Comparison of ENCODE assay signal across 1 cellular context in genomic region chr16:21526923-21527807, GRCh38.
TF ChIP-seq lines count a peak whose summit lies in the region.

No MANE protein-coding gene starts in this region.

TF ChIP-seq in HepG2, 621 proteins besides CTCF, POLR2A, EP300 and RAD21 (continued from another document):
- TF ChIP-seq CSRNP2 (CRISPR knock-in tag; conservative IDR thresholded peaks at IDR 0.05; ENCODE audit: low read depth) = no peak
- TF ChIP-seq FOSL2 (CRISPR knock-in tag; IDR thresholded peaks at IDR 0.05) = no peak; the same call in 1 of the 2 replicates
- TF ChIP-seq, protein P1, sequence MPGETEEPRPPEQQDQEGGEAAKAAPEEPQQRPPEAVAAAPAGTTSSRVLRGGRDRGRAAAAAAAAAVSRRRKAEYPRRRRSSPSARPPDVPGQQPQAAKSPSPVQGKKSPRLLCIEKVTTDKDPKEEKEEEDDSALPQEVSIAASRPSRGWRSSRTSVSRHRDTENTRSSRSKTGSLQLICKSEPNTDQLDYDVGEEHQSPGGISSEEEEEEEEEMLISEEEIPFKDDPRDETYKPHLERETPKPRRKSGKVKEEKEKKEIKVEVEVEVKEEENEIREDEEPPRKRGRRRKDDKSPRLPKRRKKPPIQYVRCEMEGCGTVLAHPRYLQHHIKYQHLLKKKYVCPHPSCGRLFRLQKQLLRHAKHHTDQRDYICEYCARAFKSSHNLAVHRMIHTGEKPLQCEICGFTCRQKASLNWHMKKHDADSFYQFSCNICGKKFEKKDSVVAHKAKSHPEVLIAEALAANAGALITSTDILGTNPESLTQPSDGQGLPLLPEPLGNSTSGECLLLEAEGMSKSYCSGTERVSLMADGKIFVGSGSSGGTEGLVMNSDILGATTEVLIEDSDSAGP (CRISPR knock-in tag; IDR thresholded peaks at IDR 0.05; ENCODE audit: borderline replicate concordance) = 0 out of 2 replicates have a peak, but pooled peaks have one; percentile 25
- TF ChIP-seq, protein P2, sequence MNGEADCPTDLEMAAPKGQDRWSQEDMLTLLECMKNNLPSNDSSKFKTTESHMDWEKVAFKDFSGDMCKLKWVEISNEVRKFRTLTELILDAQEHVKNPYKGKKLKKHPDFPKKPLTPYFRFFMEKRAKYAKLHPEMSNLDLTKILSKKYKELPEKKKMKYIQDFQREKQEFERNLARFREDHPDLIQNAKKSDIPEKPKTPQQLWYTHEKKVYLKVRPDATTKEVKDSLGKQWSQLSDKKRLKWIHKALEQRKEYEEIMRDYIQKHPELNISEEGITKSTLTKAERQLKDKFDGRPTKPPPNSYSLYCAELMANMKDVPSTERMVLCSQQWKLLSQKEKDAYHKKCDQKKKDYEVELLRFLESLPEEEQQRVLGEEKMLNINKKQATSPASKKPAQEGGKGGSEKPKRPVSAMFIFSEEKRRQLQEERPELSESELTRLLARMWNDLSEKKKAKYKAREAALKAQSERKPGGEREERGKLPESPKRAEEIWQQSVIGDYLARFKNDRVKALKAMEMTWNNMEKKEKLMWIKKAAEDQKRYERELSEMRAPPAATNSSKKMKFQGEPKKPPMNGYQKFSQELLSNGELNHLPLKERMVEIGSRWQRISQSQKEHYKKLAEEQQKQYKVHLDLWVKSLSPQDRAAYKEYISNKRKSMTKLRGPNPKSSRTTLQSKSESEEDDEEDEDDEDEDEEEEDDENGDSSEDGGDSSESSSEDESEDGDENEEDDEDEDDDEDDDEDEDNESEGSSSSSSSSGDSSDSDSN (CRISPR knock-in tag; IDR thresholded peaks at IDR 0.05) = peak; percentile 53; the same call in 1 of the 2 replicates
- TF ChIP-seq, protein P3, sequence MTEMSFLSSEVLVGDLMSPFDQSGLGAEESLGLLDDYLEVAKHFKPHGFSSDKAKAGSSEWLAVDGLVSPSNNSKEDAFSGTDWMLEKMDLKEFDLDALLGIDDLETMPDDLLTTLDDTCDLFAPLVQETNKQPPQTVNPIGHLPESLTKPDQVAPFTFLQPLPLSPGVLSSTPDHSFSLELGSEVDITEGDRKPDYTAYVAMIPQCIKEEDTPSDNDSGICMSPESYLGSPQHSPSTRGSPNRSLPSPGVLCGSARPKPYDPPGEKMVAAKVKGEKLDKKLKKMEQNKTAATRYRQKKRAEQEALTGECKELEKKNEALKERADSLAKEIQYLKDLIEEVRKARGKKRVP (CRISPR knock-in tag; IDR thresholded peaks at IDR 0.05) = no peak
- TF ChIP-seq, protein P4, sequence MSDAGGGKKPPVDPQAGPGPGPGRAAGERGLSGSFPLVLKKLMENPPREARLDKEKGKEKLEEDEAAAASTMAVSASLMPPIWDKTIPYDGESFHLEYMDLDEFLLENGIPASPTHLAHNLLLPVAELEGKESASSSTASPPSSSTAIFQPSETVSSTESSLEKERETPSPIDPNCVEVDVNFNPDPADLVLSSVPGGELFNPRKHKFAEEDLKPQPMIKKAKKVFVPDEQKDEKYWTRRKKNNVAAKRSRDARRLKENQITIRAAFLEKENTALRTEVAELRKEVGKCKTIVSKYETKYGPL (CRISPR knock-in tag; IDR thresholded peaks at IDR 0.05) = no peak
- TF ChIP-seq CBX2 (IDR thresholded peaks at IDR 0.05; ENCODE audit: low read depth, low read length) = no peak
- TF ChIP-seq CBX2 (CRISPR knock-in tag; IDR thresholded peaks at IDR 0.05; ENCODE audit: low read depth) = 0 out of 2 replicates have a peak, but pooled peaks have one; percentile 88
- TF ChIP-seq ZSCAN22 (CRISPR knock-in tag; IDR thresholded peaks at IDR 0.05) = no peak
- TF ChIP-seq NBN (conservative IDR thresholded peaks at IDR 0.05) = no peak
- TF ChIP-seq TOE1 (CRISPR knock-in tag; IDR thresholded peaks at IDR 0.05) = no peak
- TF ChIP-seq, protein P5, sequence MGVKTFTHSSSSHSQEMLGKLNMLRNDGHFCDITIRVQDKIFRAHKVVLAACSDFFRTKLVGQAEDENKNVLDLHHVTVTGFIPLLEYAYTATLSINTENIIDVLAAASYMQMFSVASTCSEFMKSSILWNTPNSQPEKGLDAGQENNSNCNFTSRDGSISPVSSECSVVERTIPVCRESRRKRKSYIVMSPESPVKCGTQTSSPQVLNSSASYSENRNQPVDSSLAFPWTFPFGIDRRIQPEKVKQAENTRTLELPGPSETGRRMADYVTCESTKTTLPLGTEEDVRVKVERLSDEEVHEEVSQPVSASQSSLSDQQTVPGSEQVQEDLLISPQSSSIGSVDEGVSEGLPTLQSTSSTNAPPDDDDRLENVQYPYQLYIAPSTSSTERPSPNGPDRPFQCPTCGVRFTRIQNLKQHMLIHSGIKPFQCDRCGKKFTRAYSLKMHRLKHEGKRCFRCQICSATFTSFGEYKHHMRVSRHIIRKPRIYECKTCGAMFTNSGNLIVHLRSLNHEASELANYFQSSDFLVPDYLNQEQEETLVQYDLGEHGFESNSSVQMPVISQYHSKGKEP (CRISPR knock-in tag; IDR thresholded peaks at IDR 0.05) = no peak
- TF ChIP-seq ZNF547 (CRISPR knock-in tag; IDR thresholded peaks at IDR 0.05) = 0 out of 2 replicates have a peak, but pooled peaks have one; percentile 82
- 0 out of 2 replicates have a peak, but pooled peaks have one; percentile 49 for TF ChIP-seq TFDP2 (CRISPR knock-in tag; IDR thresholded peaks at IDR 0.05)
- peak; percentile 44; the same call in 1 of the 2 replicates for TF ChIP-seq MTA1 (CRISPR knock-in tag; IDR thresholded peaks at IDR 0.05; ENCODE audit: borderline replicate concordance)
- TF ChIP-seq HNRNPL (IDR thresholded peaks at IDR 0.05; ENCODE audit: low read depth, low read length) = no peak
- 0 out of 2 replicates have a peak, but pooled peaks have one; percentile 31 for TF ChIP-seq ZNF343 (CRISPR knock-in tag; IDR thresholded peaks at IDR 0.05)
- TF ChIP-seq NFE2L2 (IDR thresholded peaks at IDR 0.05; ENCODE audit: low read length) = no peak
- TF ChIP-seq YY1 (IDR thresholded peaks at IDR 0.05; ENCODE audit: insufficient read depth, insufficient replicate concordance, low read depth, low read length) = peak; percentile 39
- no peak for TF ChIP-seq ZBTB21 (CRISPR knock-in tag; IDR thresholded peaks at IDR 0.05)
- TF ChIP-seq HNF4A (CRISPR knock-in tag; IDR thresholded peaks at IDR 0.05) = peak; percentile 28; the same call in 1 of the 2 replicates
- no peak for TF ChIP-seq RORA (CRISPR knock-in tag; IDR thresholded peaks at IDR 0.05)
- TF ChIP-seq ZFP1 (CRISPR knock-in tag; IDR thresholded peaks at IDR 0.05) = no peak
- TF ChIP-seq U2AF1 (optimal IDR thresholded peaks at IDR 0.05; ENCODE audit: low read depth, low read length) = no peak
- no peak for TF ChIP-seq U2AF2 (IDR thresholded peaks at IDR 0.05; ENCODE audit: low read depth, low read length)
- no peak for TF ChIP-seq ZNF337 (CRISPR knock-in tag; IDR thresholded peaks at IDR 0.05; ENCODE audit: borderline replicate concordance, low read depth)
- TF ChIP-seq TMF1 (CRISPR knock-in tag; IDR thresholded peaks at IDR 0.05; ENCODE audit: low read depth) = no peak
- peak; percentile 76; the same call in 1 of the 2 replicates for TF ChIP-seq ZNF605 (CRISPR knock-in tag; IDR thresholded peaks at IDR 0.05)
- no peak for TF ChIP-seq ZNF597 (CRISPR knock-in tag; IDR thresholded peaks at IDR 0.05)
